1 cellular context compared by ENCODE assay signal in genomic region chr1:55707196-55707595, GRCh38.
TF ChIP-seq lines count a peak whose summit lies in the region.

No MANE protein-coding gene starts in this region.

TF ChIP-seq in HCT116, 20 proteins besides CTCF, POLR2A, EP300 and RAD21:
- TF ChIP-seq TCF7L2 (IDR thresholded peaks at IDR 0.05; ENCODE audit: borderline replicate concordance, extremely low read depth, insufficient read depth, insufficient read length) (peak; percentile 77), SIN3A (IDR thresholded peaks at IDR 0.05; ENCODE audit: low read depth) (no peak)
